In the genomic region with DNA sequence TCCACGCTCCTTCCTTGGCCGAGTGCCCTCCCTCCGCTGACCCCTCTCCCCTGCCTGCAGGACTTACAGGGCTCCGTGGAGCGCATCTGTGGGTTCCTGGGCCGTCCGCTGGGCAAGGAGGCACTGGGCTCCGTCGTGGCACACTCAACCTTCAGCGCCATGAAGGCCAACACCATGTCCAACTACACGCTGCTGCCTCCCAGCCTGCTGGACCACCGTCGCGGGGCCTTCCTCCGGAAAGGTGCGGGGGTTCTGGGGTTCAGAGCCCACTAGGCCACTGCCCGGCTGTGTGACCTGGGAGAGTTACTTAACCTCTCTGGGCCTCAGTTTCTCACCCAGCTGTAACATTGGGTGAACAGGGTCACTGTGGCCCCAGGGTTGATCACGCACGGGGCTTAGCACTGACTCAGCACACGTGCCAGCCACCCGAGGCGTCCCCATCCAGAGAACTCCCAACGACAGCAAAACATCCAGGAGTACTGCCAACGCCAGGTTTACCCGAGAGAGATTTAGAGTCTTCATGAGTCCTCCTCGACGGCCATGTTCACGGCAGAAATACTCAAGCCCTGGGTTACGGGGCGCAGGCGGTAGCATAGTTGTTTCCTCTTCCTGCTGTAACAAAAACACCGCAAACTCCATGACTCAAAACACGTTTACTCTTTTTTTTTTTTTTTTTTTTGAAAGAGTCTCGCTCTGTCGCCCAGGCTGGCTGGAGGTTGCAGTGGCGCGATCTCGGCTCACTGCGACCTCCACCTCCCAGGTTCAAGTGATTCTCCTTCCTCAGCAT, we compare ENCODE assay signal across 11 cellular contexts. TPM values are rescaled to one million over a fixed set of nuclear protein-coding genes. Genes with fewer than 3 reads are reported as not detected.
DNase-seq lines count a peak whose midpoint lies in the region; ATAC-seq, FAIRE-seq and TF ChIP-seq lines count a peak whose summit lies in the region.
"Had no signal": no experiment of that assay in that cellular context is flagged by ENCODE, and none has a peak within 500 bp of the region (broad histone marks: within the 10 kb centered on the region; RNA-seq: fewer than 3 reads in every experiment).

No MANE protein-coding gene starts in this region.

- DNase-seq in GM12892 (ENCODE audit: insufficient read length) (no peak), RPMI7951 (ENCODE audit: low read depth) (peak; percentile 22), COLO668 (lab: John Stamatoyannopoulos, UW; ENCODE audit: unreplicated experiment) (no peak), NCI-H510A treated with DMSO at 0.1 percent for 48 hours (lab: John Stamatoyannopoulos, UW) (no peak)
- peak; percentile 45 for DNase-seq in activated effector memory CD4-positive, alpha-beta T cell treated with Interleukin-2 at 50 U/mL for 16 hours
- DNase-seq in naive thymus-derived CD8-positive, alpha-beta T cell, result peak in 3 of 10 donors; percentile 32 to 50 (median 41)
- DNase-seq: DMS153; NCI-H526; stimulated activated CD4-positive, alpha-beta T cell treated with anti-CD3 and anti-CD28 coated beads, Interleukin-12 subunit alpha, Interleukin-12 subunit beta, amount 100 ng/mL, for 4 hours had no signal

- FAIRE-seq in GM12892 (lab: Jason Lieb, UNC), result peak; percentile 66

- no peaks in the 10 kb centered on the region for H3K36me3 Mint-ChIP-seq in naive thymus-derived CD8-positive, alpha-beta T cell

- peaks cover 0 to 3% (median 0%) of the 10 kb centered on the region in 5 donors for H3K27me3 Mint-ChIP-seq in naive thymus-derived CD8-positive, alpha-beta T cell

- peak overlapping the region; percentile 60 to 89 (median 75) for H3K27ac Mint-ChIP-seq in naive thymus-derived CD8-positive, alpha-beta T cell

- no peaks in the 10 kb centered on the region for H3K9me3 Mint-ChIP-seq in naive thymus-derived CD8-positive, alpha-beta T cell

- peak overlapping the region; percentile 22 to 74 (median 56) for H3K4me3 Mint-ChIP-seq in naive thymus-derived CD8-positive, alpha-beta T cell

- POLR2A ChIA-PET in naive thymus-derived CD8-positive, alpha-beta T cell (lab: Charles Lee), result interaction anchor here (0.5 to 0.7 kb wide), 5 partner anchors 11 to 1043 kb away, joined by 3 to 5 read pairs (median 4); no protein-coding TSS in a partner anchor

- peak; percentile 61; the same call in 1 of the 2 replicates for TF ChIP-seq POLR2A in GM12892 (IDR thresholded peaks at IDR 0.05; ENCODE audit: low read depth, low read length)

- peaks cover 0 to 13% (median 5%) of the 10 kb centered on the region in 4 donors for H3K4me1 Mint-ChIP-seq in naive thymus-derived CD8-positive, alpha-beta T cell

- ATAC-seq in naive thymus-derived CD8-positive, alpha-beta T cell, result peak; percentile 81 to 92
- ATAC-seq in GM19324 (IDR thresholded peaks at IDR 0.05; ENCODE audit: low FRiP score, unreplicated experiment) (no peak), HG03175 (IDR thresholded peaks at IDR 0.05; ENCODE audit: unreplicated experiment) (no peak)

RNA-seq across cellular contexts. Expression of a gene that starts 9.7 kb away (rescaled TPM):
- not detected for polyA plus RNA-seq in GM12892 (2012; ENCODE audit: missing spikeins)
- not detected in 2 replicates for total RNA-seq in RPMI7951 (2014; rRNA removed; shearing (Covaris generic))
- not detected for total RNA-seq in naive thymus-derived CD8-positive, alpha-beta T cell
- not detected for polyA plus RNA-seq in naive thymus-derived CD8-positive, alpha-beta T cell

RNA-seq across cellular contexts. Expression of a gene that starts 18.0 kb away (rescaled TPM):
- 0.93 TPM for polyA plus RNA-seq in GM12892 (2012; ENCODE audit: missing spikeins)
- 1.6 TPM in 1 of 2 replicates, not detected in the other for total RNA-seq in RPMI7951 (2014; rRNA removed; shearing (Covaris generic))
- 1 to 10 TPM; 8.0 TPM for total RNA-seq in naive thymus-derived CD8-positive, alpha-beta T cell
- not detected for polyA plus RNA-seq in naive thymus-derived CD8-positive, alpha-beta T cell

RNA-seq across cellular contexts. Expression of a gene that starts 22.1 kb away (rescaled TPM):
- polyA plus RNA-seq in GM12892 (2012; ENCODE audit: missing spikeins), result 2,410 TPM
- 2,104 and 2,291 TPM in 2 replicates for total RNA-seq in RPMI7951 (2014; rRNA removed; shearing (Covaris generic))
- 1,000 to 10,000 TPM; 2,380 to 2,437 TPM for total RNA-seq in naive thymus-derived CD8-positive, alpha-beta T cell
- polyA plus RNA-seq in naive thymus-derived CD8-positive, alpha-beta T cell, result 1,000 to 10,000 TPM; 2,610 to 3,008 (median 2,848) TPM

RNA-seq across cellular contexts. Expression of a gene that starts 22.4 kb away (rescaled TPM):
- 7.0 TPM for polyA plus RNA-seq in GM12892 (2012; ENCODE audit: missing spikeins)
- 4.7 and 7.7 TPM in 2 replicates for total RNA-seq in RPMI7951 (2014; rRNA removed; shearing (Covaris generic))
- 10 to 100 TPM; 39.1 to 40.4 TPM for total RNA-seq in naive thymus-derived CD8-positive, alpha-beta T cell
- 1 to 10 TPM; 7.5 to 9.1 (median 8.3) TPM for polyA plus RNA-seq in naive thymus-derived CD8-positive, alpha-beta T cell

RNA-seq across cellular contexts. Expression of a gene that starts 40.3 kb away (rescaled TPM):
- polyA plus RNA-seq in GM12892 (2012; ENCODE audit: missing spikeins), result 8.0 TPM
- total RNA-seq in RPMI7951 (2014; rRNA removed; shearing (Covaris generic)), result 16.6 and 17.2 TPM in 2 replicates
- total RNA-seq in naive thymus-derived CD8-positive, alpha-beta T cell, result 10 to 100 TPM; 63.1 to 66.6 TPM
- polyA plus RNA-seq in naive thymus-derived CD8-positive, alpha-beta T cell, result 10 to 100 TPM; 37.5 to 97.8 (median 63.1) TPM

Comparison
In these comparisons a context has a peak if more than half of its experiments do, and no peak if none do; other contexts are left out.
1. DNase-seq: peak in RPMI7951 (single experiment) and activated effector memory CD4-positive, alpha-beta T cell treated with Interleukin-2 at 50 U/mL for 16 hours (single experiment); none in GM12892 (single experiment), COLO668 (single experiment) and NCI-H510A treated with DMSO at 0.1 percent for 48 hours (single experiment).
2. ATAC-seq: peak in naive thymus-derived CD8-positive, alpha-beta T cell (2 of 2); none in GM19324 (single experiment) and HG03175 (single experiment).